Comparison of ENCODE assay signal across 8 cellular contexts in the genomic region with DNA sequence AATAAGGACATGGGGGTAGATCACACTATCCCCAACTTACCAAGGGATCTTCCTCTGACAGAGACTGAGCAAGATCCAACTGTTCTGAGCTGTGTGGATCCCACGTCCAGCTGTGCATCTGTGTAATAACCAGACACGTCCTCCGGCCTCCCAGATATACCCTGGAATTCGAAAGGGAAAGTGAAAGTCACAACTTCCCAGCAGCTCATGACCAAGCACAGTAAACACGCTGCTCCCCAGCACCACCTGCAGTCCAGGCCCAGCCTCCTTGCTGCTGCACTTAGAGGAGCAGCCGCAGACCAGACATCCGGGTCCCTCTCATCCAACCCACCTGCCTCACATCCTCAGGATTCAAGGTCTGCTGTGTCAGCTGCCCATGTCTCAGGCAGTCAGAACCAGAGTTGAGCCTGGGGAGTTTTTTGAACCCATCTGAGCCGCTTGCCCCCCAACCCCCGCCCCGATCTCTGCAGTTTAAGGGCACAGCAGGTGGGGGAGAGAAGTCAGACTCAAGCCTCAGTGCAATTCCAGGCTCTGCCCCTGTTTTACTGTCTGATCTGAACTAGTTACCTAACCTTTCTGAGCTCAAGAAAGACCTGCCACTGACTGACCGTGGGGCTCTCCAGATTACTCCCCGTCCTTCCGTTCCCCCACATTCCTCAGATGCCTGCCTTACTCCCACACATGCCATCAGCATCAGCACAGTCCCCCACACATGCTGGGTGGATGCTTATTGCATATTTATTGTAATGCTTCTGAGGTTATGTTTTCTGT. TPM values are rescaled to one million over a fixed set of nuclear protein-coding genes. Genes with fewer than 3 reads are reported as not detected.
DNase-seq lines count a peak whose midpoint lies in the region; ATAC-seq, FAIRE-seq and TF ChIP-seq lines count a peak whose summit lies in the region.

A gene with protein sequence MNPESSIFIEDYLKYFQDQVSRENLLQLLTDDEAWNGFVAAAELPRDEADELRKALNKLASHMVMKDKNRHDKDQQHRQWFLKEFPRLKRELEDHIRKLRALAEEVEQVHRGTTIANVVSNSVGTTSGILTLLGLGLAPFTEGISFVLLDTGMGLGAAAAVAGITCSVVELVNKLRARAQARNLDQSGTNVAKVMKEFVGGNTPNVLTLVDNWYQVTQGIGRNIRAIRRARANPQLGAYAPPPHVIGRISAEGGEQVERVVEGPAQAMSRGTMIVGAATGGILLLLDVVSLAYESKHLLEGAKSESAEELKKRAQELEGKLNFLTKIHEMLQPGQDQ (minus strand): TSS at position 127 of the 771 bp plus-strand sequence. CDS start 6,365 bp downstream, outside the sequence.

- intact Hi-C loops in kidney (cut with DNase I) = no loop called here

- H3K9ac ChIP-seq in kidney (ENCODE audit: low read length in 2 of 2) = peak within 1 kb of the TSS; percentile 91 to 97

- ATAC-seq in GM18907 (IDR thresholded peaks at IDR 0.05; ENCODE audit: unreplicated experiment) = peak; percentile 91
- peak; percentile 78 for ATAC-seq in HG03159 (IDR thresholded peaks at IDR 0.05; ENCODE audit: unreplicated experiment)

- peak; percentile 79 for TF ChIP-seq CTCF in AG09309 (IDR thresholded peaks at IDR 0.05; ENCODE audit: control insufficient read depth, insufficient read depth, low read depth, low read length, missing control alignments)
- peak; percentile 72 for TF ChIP-seq CTCF in kidney (IDR thresholded peaks at IDR 0.05; ENCODE audit: borderline replicate concordance, extremely low read depth, insufficient read depth)

- peak; percentile 84 for FAIRE-seq in kidney (lab: Jason Lieb, UNC)

- peaks cover 9 to 16% of the 10 kb centered on the region in 2 donors for H3K4me1 ChIP-seq in kidney (ENCODE audit: control insufficient read depth in 1 of 2, insufficient read depth in 1 of 2, low read depth in 1 of 2, low read length in 2 of 2)

- no peaks in the 10 kb centered on the region for H3K9me3 ChIP-seq in kidney (ENCODE audit: control insufficient read depth in 1 of 2, low read length in 2 of 2)

- DNase-seq in AG09309 (ENCODE audit: low read depth) = peak; percentile 80
- peak; percentile 71 for DNase-seq in NCI-H2227 treated with DMSO at 0.1 percent for 48 hours (lab: John Stamatoyannopoulos, UW)
- DNase-seq in activated CD4-positive, alpha-beta T cell treated with anti-CD3 and anti-CD28 coated beads for 1 hour = peak; percentile 77
- peak; percentile 91 for DNase-seq in cerebellum (ENCODE audit: low spot score)
- peak; percentile 94 for DNase-seq in kidney
- DNase-seq in stimulated activated CD4-positive, alpha-beta T cell treated with anti-CD3 and anti-CD28 coated beads, Interleukin-15, amount 100 ng/mL, for 24 hours = peak; percentile 93

- H3K4me3 ChIP-seq in AG09309 (ENCODE audit: control insufficient read depth, low read depth, low read length) = peak within 1 kb of the TSS; percentile 76
- peak within 1 kb of the TSS; percentile 99 for H3K4me3 ChIP-seq in kidney (ENCODE audit: low read length in 2 of 2)

- H3K27ac ChIP-seq in kidney (ENCODE audit: low read depth in 2 of 2, low read length in 2 of 2) = peak within 1 kb of the TSS; percentile 96 to 97

- peaks cover 0 to 4% of the 10 kb centered on the region in 2 donors for H3K36me3 ChIP-seq in kidney (ENCODE audit: control insufficient read depth in 1 of 2, insufficient read depth in 2 of 2, low read length in 2 of 2)

RNA-seq across cellular contexts. Expression of the gene that starts here (rescaled TPM):
- total RNA-seq in cerebellum (10.3 TPM), kidney (48.8 TPM)
- polyA plus RNA-seq in kidney (ENCODE audit: insufficient read depth, low read depth, low replicate concordance) = 34.8 TPM

Comparison
In these comparisons a context has a peak if more than half of its experiments do, and no peak if none do; other contexts are left out.
1. Peak in every context shown above with its lines: DNase-seq, ATAC-seq, H3K4me3 ChIP-seq and H3K27ac ChIP-seq.